ENCODE assay signal across 9 cellular contexts in the genomic region with DNA sequence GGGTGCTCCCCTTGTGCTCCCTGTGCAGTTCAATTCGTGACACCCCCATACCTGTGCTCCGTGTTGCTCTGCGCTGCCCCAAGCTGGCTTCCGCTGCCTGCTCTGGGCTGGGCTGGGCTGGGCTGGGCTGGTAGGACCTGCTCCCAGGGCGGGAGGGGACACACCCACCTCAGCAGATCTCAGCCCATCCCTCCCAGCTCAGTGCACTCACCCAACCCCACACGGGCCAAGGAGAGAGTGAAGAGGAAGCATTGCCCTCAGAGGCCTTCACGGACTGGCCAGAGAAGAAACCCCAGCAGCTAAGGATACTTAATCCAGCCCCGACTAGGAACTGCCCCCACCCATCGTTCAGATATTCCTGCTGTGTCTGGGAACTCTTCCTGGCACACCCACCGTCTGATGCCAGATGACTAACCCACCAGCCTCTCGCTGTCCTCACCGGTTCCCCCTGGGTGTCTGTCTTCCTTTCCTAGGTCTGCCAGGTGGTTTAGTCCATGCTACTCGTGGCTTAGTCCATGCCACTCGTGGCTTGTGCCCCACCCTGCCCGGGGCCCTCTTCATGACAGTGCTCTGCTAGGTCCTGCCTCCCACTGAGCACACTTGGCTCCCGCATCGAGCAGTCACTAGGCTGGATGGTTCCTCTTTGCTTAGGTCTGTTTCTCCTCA. TPM values are rescaled to one million over a fixed set of nuclear protein-coding genes. Genes with fewer than 3 reads are reported as not detected.
DNase-seq lines count a peak whose midpoint lies in the region; ATAC-seq and TF ChIP-seq lines count a peak whose summit lies in the region.
"Had no signal": no experiment of that assay in that cellular context is flagged by ENCODE, and none has a peak within 500 bp of the region (broad histone marks: within the 10 kb centered on the region; RNA-seq: fewer than 3 reads in every experiment).

A gene (minus strand): TSS at position 104 of the 666 bp plus-strand sequence. CDS start 14,711 bp downstream, outside the sequence.

- no peak within 1 kb of the TSS for H3K4me2 ChIP-seq in MM.1S (ENCODE audit: low read depth, low read length)

- no peaks in the 10 kb centered on the region for H3K9me3 ChIP-seq in MM.1S (replicated peaks; ENCODE audit: insufficient read depth, low read length)

- no peaks in the 10 kb centered on the region for H3K36me3 ChIP-seq in MM.1S (replicated peaks; ENCODE audit: insufficient read depth, low read length)

- peak; percentile 58 for DNase-seq in T1000 (lab: John Stamatoyannopoulos, UW)
- DNase-seq in foreskin keratinocyte, result peak; percentile 79 to 84
- no peak for DNase-seq in NCI-H524 (lab: John Stamatoyannopoulos, UW)
- DNase-seq in MM.1S, result no peak
- no peak for DNase-seq in posterior vena cava (ENCODE audit: low spot score)

- no peaks in the 10 kb centered on the region for H4K20me1 ChIP-seq in MM.1S (ENCODE audit: insufficient read depth, low read length)

- H3K9me2 ChIP-seq in MM.1S (replicated peaks; ENCODE audit: insufficient read depth, low read length), result no peaks in the 10 kb centered on the region

- H3K4me3 ChIP-seq in skin epidermis (peak within 1 kb of the TSS in 6 of 7 experiments; percentile 18 to 38 (median 24)), MM.1S (ENCODE audit: low read length) (no peak within 1 kb of the TSS)

- no peak within 1 kb of the TSS for H2AFZ ChIP-seq in MM.1S (ENCODE audit: low read length)

- peak; percentile 53 for TF ChIP-seq POLR2A in GM10847 (IDR thresholded peaks at IDR 0.05; ENCODE audit: extremely low read depth, insufficient read length)

- no peaks in the 10 kb centered on the region for H3K79me2 ChIP-seq in MM.1S (ENCODE audit: low read length)

- no peak within 1 kb of the TSS for H3K9ac ChIP-seq in MM.1S (ENCODE audit: low read length)

- intact Hi-C loops in posterior vena cava (cut with DNase I), result no loop called here

- H3F3A ChIP-seq in MM.1S (ENCODE audit: insufficient read depth, low read length), result no peaks in the 10 kb centered on the region

- H3K27ac ChIP-seq in foreskin keratinocyte, result peak within 1 kb of the TSS; percentile 71
- peak within 1 kb of the TSS; percentile 13 to 89 (median 81) for H3K27ac ChIP-seq in skin epidermis
- no peak within 1 kb of the TSS for H3K27ac ChIP-seq in MM.1S (ENCODE audit: low read length)

- ATAC-seq in HG02798 (IDR thresholded peaks at IDR 0.05; ENCODE audit: poor library complexity, unreplicated experiment) (peak; percentile 31), foreskin keratinocyte (peak; percentile 89)

- H3K27me3 ChIP-seq in foreskin keratinocyte (peaks cover 2% of the 10 kb centered on the region), MM.1S (replicated peaks; ENCODE audit: insufficient read depth, low read length) (peaks cover 17% of the 10 kb centered on the region; the same call in 1 of the 2 replicates)

- H3K4me1 ChIP-seq in foreskin keratinocyte (peaks cover 11% of the 10 kb centered on the region), MM.1S (ENCODE audit: low read length) (peaks cover 4% of the 10 kb centered on the region; the same call in 1 of the 2 replicates)

- TF ChIP-seq CTCF in foreskin keratinocyte (conservative IDR thresholded peaks at IDR 0.05) (no peak), MM.1S (IDR thresholded peaks at IDR 0.05; ENCODE audit: low read length) (no peak)

RNA-seq across cellular contexts. Expression of the gene that starts here (rescaled TPM):
- total RNA-seq in foreskin keratinocyte (9.8 and 13.4 TPM in 2 replicates), posterior vena cava (1 to 10 TPM; 2.3 to 3.3 TPM)
- polyA plus RNA-seq in foreskin keratinocyte, result 12.8 and 14.4 TPM in 2 replicates
- polyA plus RNA-seq: neural cell had no signal

Comparison
In these comparisons a context has a peak if more than half of its experiments do, and no peak if none do; other contexts are left out.
1. DNase-seq: peak in T1000 (single experiment) and foreskin keratinocyte (2 of 2); none in NCI-H524 (0 of 2), MM.1S (single experiment) and posterior vena cava (single experiment).